In genomic region chr15:85374831-85375230, GRCh38 we compare ENCODE assay signal across 22 cellular contexts. TPM values are rescaled to one million over a fixed set of nuclear protein-coding genes. Genes with fewer than 3 reads are reported as not detected.
DNase-seq lines count a peak whose midpoint lies in the region; ATAC-seq and TF ChIP-seq lines count a peak whose summit lies in the region.
"Had no signal": no experiment of that assay in that cellular context is flagged by ENCODE, and none has a peak within 500 bp of the region (broad histone marks: within the 10 kb centered on the region; RNA-seq: fewer than 3 reads in every experiment).

No MANE protein-coding gene starts in this region.

- no peak for TF ChIP-seq CTCF in heart left ventricle (IDR thresholded peaks at IDR 0.05)
- TF ChIP-seq CTCF in left lung (IDR thresholded peaks at IDR 0.05): no peak

- TF ChIP-seq POLR2A in heart left ventricle (IDR thresholded peaks at IDR 0.05): no peak
- no peak for TF ChIP-seq POLR2A in erythroblast (IDR thresholded peaks at IDR 0.05; ENCODE audit: low read length)

- H3K27ac ChIP-seq in heart left ventricle: peak overlapping the region in 1 of 12 donors; percentile 29
- H3K27ac ChIP-seq in left lung: no peak overlapping the region
- H3K27ac ChIP-seq: A549, HL-60 had no signal

- ATAC-seq in Right ventricle myocardium superior (ENCODE audit: poor library complexity) (peak; percentile 28), heart left ventricle (no peak), left lung (peak; percentile 81), HG02588 (IDR thresholded peaks at IDR 0.05; ENCODE audit: unreplicated experiment) (no peak)
- ATAC-seq: A549, PC-3 had no signal

- WGBS in heart left ventricle, 4 donors: 62 to 77% (median 66%) methylated on average over 4 of the region's 4 CpGs

- peaks cover 0 to 21% (median 4%) of the 10 kb centered on the region in 12 donors for H3K4me1 ChIP-seq in heart left ventricle
- peaks cover 0 to 8% of the 10 kb centered on the region in 2 donors for H3K4me1 ChIP-seq in left lung

- H3K9me3 ChIP-seq in heart left ventricle (no peaks in the 10 kb centered on the region), left lung (no peaks in the 10 kb centered on the region)
- H3K9me3 ChIP-seq: A549 had no signal

- H3K27me3 ChIP-seq in heart left ventricle: no peaks in the 10 kb centered on the region
- H3K27me3 ChIP-seq in left lung: no peaks in the 10 kb centered on the region

- H3K4me3 ChIP-seq in heart left ventricle (no peak overlapping the region), left lung (no peak overlapping the region)
- H3K4me3 ChIP-seq: A549 had no signal

- no peak for DNase-seq in Right ventricle myocardium superior
- no peak for DNase-seq in heart left ventricle
- peak; percentile 21 for DNase-seq in NCI-H524 treated with DMSO at 0.1 percent for 48 hours (lab: John Stamatoyannopoulos, UW)
- no peak for DNase-seq in left lung
- DNase-seq in activated T-cell treated with anti-CD3 and anti-CD28 coated beads, Interleukin-2, amount 50 U/mL, for 48 hours: no peak
- no peak for DNase-seq in erythroblast (lab: John Stamatoyannopoulos, UW)
- DNase-seq: CD4-positive, CD25-positive, alpha-beta regulatory T cell; DMS79 treated with DMSO at 0.1 percent for 48 hours; HFFc6; KBM-7; MM.1S; NCI-H1048; NCI-H1694 treated with DMSO at 0.1 percent for 48 hours; NCI-H2081 treated with DMSO at 0.1 percent for 48 hours; NCI-H446 treated with DMSO at 0.1 percent for 48 hours; NCI-H748 treated with DMSO at 0.1 percent for 48 hours; PC-3; SHP77; SW 1271 had no signal

- intact Hi-C loops in Right ventricle myocardium superior (cut with DNase I) (no loop called here), heart left ventricle (cut with DNase I) (loop anchor here in 2 of 10 donors (5.0 to 10.0 kb wide), 2 partner anchors 43 to 70 kb away; no protein-coding TSS in a partner anchor), left lung (cut with DNase I) (no loop called here)

- H3K36me3 ChIP-seq in heart left ventricle (peaks cover 0 to 59% (median 0%) of the 10 kb centered on the region in 9 donors), left lung (no peaks in the 10 kb centered on the region)

RNA-seq across cellular contexts. Expression of gene AKAP13, which starts 5.6 kb away (rescaled TPM):
- total RNA-seq in Right ventricle myocardium superior (322 TPM), heart left ventricle (100 to 1,000 TPM; 259 to 598 (median 357) TPM), left lung (100 to 1,000 TPM; 300 to 346 TPM)
- 100 to 1,000 TPM; 124 to 169 TPM for polyA plus RNA-seq in heart left ventricle

Comparison
In these comparisons a context has a peak if more than half of its experiments do, and no peak if none do; other contexts are left out.
1. ATAC-seq: peak in Right ventricle myocardium superior (single experiment) and left lung (single experiment); none in heart left ventricle (0 of 4) and HG02588 (single experiment).